14 cellular contexts compared by ENCODE assay signal in genomic region chr15:80026310-80026709, GRCh38. TPM values are rescaled to one million over a fixed set of nuclear protein-coding genes. Genes with fewer than 3 reads are reported as not detected.
"Had no signal": no experiment of that assay in that cellular context is flagged by ENCODE, and none has a peak within 500 bp of the region (broad histone marks: within the 10 kb centered on the region; RNA-seq: fewer than 3 reads in every experiment).

No MANE protein-coding gene starts in this region.

- H3K4me3 Mint-ChIP-seq: WTC11 had no signal

- FAIRE-seq: bronchial epithelial cell had no signal

- H3K36me3 Mint-ChIP-seq: WTC11 had no signal

- ATAC-seq: gastrocnemius medialis, WTC11 had no signal

- DNase-seq: activated CD4-positive, alpha-beta T cell treated with anti-CD3 and anti-CD28 coated beads for 48 hours; activated gamma-delta T cell treated with Interleukin-2 at 50 U/mL for 16 hours; activated T-cell treated with anti-CD3 and anti-CD28 coated beads, Interleukin-2, amount 50 U/mL, for 48 hours; dorsolateral prefrontal cortex; gastrocnemius medialis; posterior cingulate gyrus; SJCRH30; stimulated activated CD4-positive, alpha-beta T cell treated with anti-CD3 and anti-CD28 coated beads, Interleukin-4, amount 100 ng/mL, for 4 hours; SW 1271; thyroid gland had no signal

RNA-seq across cellular contexts. Expression of gene BCL2A1, which starts 55.3 kb away (rescaled TPM):
- total RNA-seq: ascending aorta, kidney epithelial cell, SJCRH30 had no signal
